In the genomic region with DNA sequence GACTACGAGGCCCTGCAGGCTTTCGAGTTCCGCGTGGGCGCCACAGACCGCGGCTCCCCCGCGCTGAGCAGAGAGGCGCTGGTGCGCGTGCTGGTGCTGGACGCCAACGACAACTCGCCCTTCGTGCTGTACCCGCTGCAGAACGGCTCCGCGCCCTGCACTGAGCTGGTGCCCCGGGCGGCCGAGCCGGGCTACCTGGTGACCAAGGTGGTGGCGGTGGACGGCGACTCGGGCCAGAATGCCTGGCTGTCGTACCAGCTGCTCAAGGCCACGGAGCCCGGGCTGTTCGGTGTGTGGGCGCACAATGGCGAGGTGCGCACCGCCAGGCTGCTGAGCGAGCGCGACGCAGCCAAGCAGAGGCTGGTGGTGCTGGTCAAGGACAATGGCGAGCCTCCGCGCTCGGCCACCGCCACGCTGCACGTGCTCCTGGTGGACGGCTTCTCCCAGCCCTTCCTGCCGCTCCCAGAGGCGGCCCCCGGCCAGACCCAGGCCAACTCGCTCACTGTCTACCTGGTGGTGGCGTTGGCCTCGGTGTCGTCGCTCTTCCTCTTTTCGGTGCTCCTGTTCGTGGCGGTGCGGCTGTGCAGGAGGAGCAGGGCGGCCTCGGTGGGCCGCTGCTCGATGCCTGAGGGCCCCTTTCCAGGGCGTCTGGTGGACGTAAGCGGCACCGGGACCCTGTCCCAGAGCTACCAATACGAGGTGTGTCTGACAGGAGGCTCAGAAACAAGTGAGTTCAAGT, we compare ENCODE assay signal across 12 cellular contexts. TPM values are rescaled to one million over a fixed set of nuclear protein-coding genes. Genes with fewer than 3 reads are reported as not detected.
"Had no signal": no experiment of that assay in that cellular context is flagged by ENCODE, and none has a peak within 500 bp of the region (broad histone marks: within the 10 kb centered on the region; RNA-seq: fewer than 3 reads in every experiment).

No MANE protein-coding gene starts in this region.

RNA-seq across cellular contexts. Expression of a gene that starts 2.1 kb away (rescaled TPM):
- total RNA-seq: activated B cell treated with CpG ODN at 0.5 μM for 24 hours; activated CD4-positive, alpha-beta memory T cell treated with anti-CD3 and anti-CD28 coated beads for 36 hours; activated CD4-positive, alpha-beta T cell treated with anti-CD3 and anti-CD28 coated beads, Interleukin-2, amount 10 ng/mL, durations not matched to agents 24 days and 14 days; activated CD8-positive, alpha-beta memory T cell treated with anti-CD3 and anti-CD28 coated beads for 36 hours; activated CD8-positive, alpha-beta T cell treated with anti-CD3 and anti-CD28 coated beads for 36 hours; activated naive CD4-positive, alpha-beta T cell treated with anti-CD3 and anti-CD28 coated beads for 36 hours; activated naive CD4-positive, alpha-beta T cell treated with anti-CD3 and anti-CD28 coated beads, Interleukin-2, amount 50 U/mL, for 72 hours; activated naive CD8-positive, alpha-beta T cell treated with anti-CD3 and anti-CD28 coated beads, Interleukin-2, amount 10 ng/mL, durations not matched to agents 7 days and 5 days; activated T-cell treated with anti-CD3 and anti-CD28 coated beads, Interleukin-2, amount 50 U/mL, for 4 hours; activated T-cell treated with anti-CD3 and anti-CD28 coated beads, Interleukin-2, amount 50 U/mL, for 72 hours; activated T-helper 1 cell treated with anti-CD3 and anti-CD28 coated beads, Interleukin-12 subunit alpha, Interleukin-12 subunit beta, Interleukin-2, Interleukin-4 antibody, amounts not matched to agents 30 ng/mL and 10 ng/mL and 1 ng/mL, durations not matched to agents 14 hours and 24 hours and 36 hours; activated T-helper 17 cell treated with anti-CD3 and anti-CD28 coated beads, Interleukin-2, amount 50 U/mL, for 72 hours had no signal

RNA-seq across cellular contexts. Expression of a gene that starts 2.7 kb away (rescaled TPM):
- total RNA-seq: activated CD4-positive, alpha-beta memory T cell treated with anti-CD3 and anti-CD28 coated beads for 36 hours; activated CD4-positive, alpha-beta T cell treated with anti-CD3 and anti-CD28 coated beads, Interleukin-2, amount 10 ng/mL, durations not matched to agents 24 days and 14 days; activated CD8-positive, alpha-beta memory T cell treated with anti-CD3 and anti-CD28 coated beads for 36 hours; activated CD8-positive, alpha-beta T cell treated with anti-CD3 and anti-CD28 coated beads for 36 hours; activated naive CD4-positive, alpha-beta T cell treated with anti-CD3 and anti-CD28 coated beads for 36 hours; activated naive CD4-positive, alpha-beta T cell treated with anti-CD3 and anti-CD28 coated beads, Interleukin-2, amount 50 U/mL, for 72 hours; activated naive CD8-positive, alpha-beta T cell treated with anti-CD3 and anti-CD28 coated beads, Interleukin-2, amount 10 ng/mL, durations not matched to agents 7 days and 5 days; activated T-cell treated with anti-CD3 and anti-CD28 coated beads, Interleukin-2, amount 50 U/mL, for 4 hours; activated T-helper 1 cell treated with anti-CD3 and anti-CD28 coated beads, Interleukin-12 subunit alpha, Interleukin-12 subunit beta, Interleukin-2, Interleukin-4 antibody, amounts not matched to agents 30 ng/mL and 10 ng/mL and 1 ng/mL, durations not matched to agents 14 hours and 24 hours and 36 hours; activated T-helper 17 cell treated with anti-CD3 and anti-CD28 coated beads, Interleukin-2, amount 50 U/mL, for 72 hours had no signal

RNA-seq across cellular contexts. Expression of a gene that starts 6.7 kb away (rescaled TPM):
- total RNA-seq: activated B cell treated with CpG ODN at 0.5 μM for 24 hours; activated CD4-positive, alpha-beta memory T cell treated with anti-CD3 and anti-CD28 coated beads for 36 hours; activated CD4-positive, alpha-beta T cell treated with anti-CD3 and anti-CD28 coated beads, Interleukin-2, amount 10 ng/mL, durations not matched to agents 24 days and 14 days; activated CD8-positive, alpha-beta memory T cell treated with anti-CD3 and anti-CD28 coated beads for 36 hours; activated CD8-positive, alpha-beta T cell treated with anti-CD3 and anti-CD28 coated beads for 36 hours; activated naive CD4-positive, alpha-beta T cell treated with anti-CD3 and anti-CD28 coated beads for 36 hours; activated naive CD4-positive, alpha-beta T cell treated with anti-CD3 and anti-CD28 coated beads, Interleukin-2, amount 50 U/mL, for 72 hours; activated naive CD8-positive, alpha-beta T cell treated with anti-CD3 and anti-CD28 coated beads, Interleukin-2, amount 10 ng/mL, durations not matched to agents 7 days and 5 days; activated T-cell treated with anti-CD3 and anti-CD28 coated beads, Interleukin-2, amount 50 U/mL, for 4 hours; activated T-cell treated with anti-CD3 and anti-CD28 coated beads, Interleukin-2, amount 50 U/mL, for 72 hours; activated T-helper 1 cell treated with anti-CD3 and anti-CD28 coated beads, Interleukin-12 subunit alpha, Interleukin-12 subunit beta, Interleukin-2, Interleukin-4 antibody, amounts not matched to agents 30 ng/mL and 10 ng/mL and 1 ng/mL, durations not matched to agents 14 hours and 24 hours and 36 hours; activated T-helper 17 cell treated with anti-CD3 and anti-CD28 coated beads, Interleukin-2, amount 50 U/mL, for 72 hours had no signal

RNA-seq across cellular contexts. Expression of a gene that starts 7.9 kb away (rescaled TPM):
- total RNA-seq: activated B cell treated with CpG ODN at 0.5 μM for 24 hours; activated CD4-positive, alpha-beta memory T cell treated with anti-CD3 and anti-CD28 coated beads for 36 hours; activated CD4-positive, alpha-beta T cell treated with anti-CD3 and anti-CD28 coated beads, Interleukin-2, amount 10 ng/mL, durations not matched to agents 24 days and 14 days; activated CD8-positive, alpha-beta memory T cell treated with anti-CD3 and anti-CD28 coated beads for 36 hours; activated CD8-positive, alpha-beta T cell treated with anti-CD3 and anti-CD28 coated beads for 36 hours; activated naive CD4-positive, alpha-beta T cell treated with anti-CD3 and anti-CD28 coated beads for 36 hours; activated naive CD4-positive, alpha-beta T cell treated with anti-CD3 and anti-CD28 coated beads, Interleukin-2, amount 50 U/mL, for 72 hours; activated naive CD8-positive, alpha-beta T cell treated with anti-CD3 and anti-CD28 coated beads, Interleukin-2, amount 10 ng/mL, durations not matched to agents 7 days and 5 days; activated T-cell treated with anti-CD3 and anti-CD28 coated beads, Interleukin-2, amount 50 U/mL, for 72 hours; activated T-helper 1 cell treated with anti-CD3 and anti-CD28 coated beads, Interleukin-12 subunit alpha, Interleukin-12 subunit beta, Interleukin-2, Interleukin-4 antibody, amounts not matched to agents 30 ng/mL and 10 ng/mL and 1 ng/mL, durations not matched to agents 14 hours and 24 hours and 36 hours; activated T-helper 17 cell treated with anti-CD3 and anti-CD28 coated beads, Interleukin-2, amount 50 U/mL, for 72 hours had no signal

RNA-seq across cellular contexts. Expression of a gene that starts 11.8 kb away (rescaled TPM):
- total RNA-seq: activated B cell treated with CpG ODN at 0.5 μM for 24 hours; activated CD4-positive, alpha-beta memory T cell treated with anti-CD3 and anti-CD28 coated beads for 36 hours; activated CD4-positive, alpha-beta T cell treated with anti-CD3 and anti-CD28 coated beads, Interleukin-2, amount 10 ng/mL, durations not matched to agents 24 days and 14 days; activated CD8-positive, alpha-beta memory T cell treated with anti-CD3 and anti-CD28 coated beads for 36 hours; activated CD8-positive, alpha-beta T cell treated with anti-CD3 and anti-CD28 coated beads for 36 hours; activated naive CD4-positive, alpha-beta T cell treated with anti-CD3 and anti-CD28 coated beads for 36 hours; activated naive CD4-positive, alpha-beta T cell treated with anti-CD3 and anti-CD28 coated beads, Interleukin-2, amount 50 U/mL, for 72 hours; activated naive CD8-positive, alpha-beta T cell treated with anti-CD3 and anti-CD28 coated beads, Interleukin-2, amount 10 ng/mL, durations not matched to agents 7 days and 5 days; activated T-cell treated with anti-CD3 and anti-CD28 coated beads, Interleukin-2, amount 50 U/mL, for 4 hours; activated T-cell treated with anti-CD3 and anti-CD28 coated beads, Interleukin-2, amount 50 U/mL, for 72 hours; activated T-helper 1 cell treated with anti-CD3 and anti-CD28 coated beads, Interleukin-12 subunit alpha, Interleukin-12 subunit beta, Interleukin-2, Interleukin-4 antibody, amounts not matched to agents 30 ng/mL and 10 ng/mL and 1 ng/mL, durations not matched to agents 14 hours and 24 hours and 36 hours; activated T-helper 17 cell treated with anti-CD3 and anti-CD28 coated beads, Interleukin-2, amount 50 U/mL, for 72 hours had no signal
